Comparison of ENCODE assay signal across 9 cellular contexts in the genomic region with DNA sequence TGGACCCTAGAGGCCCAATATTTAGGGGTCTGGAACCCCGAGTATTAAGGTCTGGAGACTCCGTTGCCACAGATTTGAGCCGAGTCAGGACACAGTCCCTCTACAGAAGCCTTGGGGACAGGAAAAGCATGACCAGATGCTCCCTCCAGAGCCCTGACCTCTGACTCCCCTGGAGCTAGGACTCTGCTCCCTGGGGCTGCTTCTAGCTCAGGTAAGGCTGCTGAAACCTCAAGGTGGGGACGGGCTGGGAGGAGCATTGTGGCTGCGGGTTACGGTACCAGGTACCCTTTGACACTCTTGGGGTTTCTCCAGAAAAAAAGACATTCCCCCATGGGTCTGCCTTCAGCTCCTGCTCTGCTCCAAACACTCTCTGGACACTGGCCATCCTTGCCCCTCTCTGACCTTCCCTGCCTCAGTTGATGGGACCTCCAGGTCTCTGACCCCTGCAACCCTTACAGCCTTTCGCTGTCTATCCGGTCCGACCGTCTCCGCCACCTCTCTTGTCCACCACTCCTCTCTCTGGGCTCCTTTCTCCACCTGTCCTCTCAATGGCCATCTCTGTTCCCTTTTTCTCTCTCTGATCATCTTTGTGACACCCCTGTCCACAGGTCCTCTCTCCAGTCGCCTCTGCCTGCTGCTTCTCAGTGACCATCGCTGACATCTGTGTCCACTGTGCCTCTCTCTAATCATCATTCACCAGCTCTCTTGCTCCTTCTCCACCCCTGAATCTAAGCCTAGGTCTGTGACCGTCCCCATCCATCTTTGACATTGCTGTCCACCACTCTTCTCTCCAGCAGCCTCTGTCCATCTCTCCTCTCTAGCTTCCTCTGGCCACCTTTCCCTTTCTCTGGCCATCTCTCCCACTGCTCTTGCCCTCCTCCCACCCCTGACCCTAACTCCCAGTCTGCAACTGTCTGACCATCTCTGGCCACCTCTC. TPM values are rescaled to one million over a fixed set of nuclear protein-coding genes. Genes with fewer than 3 reads are reported as not detected.
DNase-seq lines count a peak whose midpoint lies in the region; ATAC-seq, FAIRE-seq and TF ChIP-seq lines count a peak whose summit lies in the region.
"Had no signal": no experiment of that assay in that cellular context is flagged by ENCODE, and none has a peak within 500 bp of the region (broad histone marks: within the 10 kb centered on the region; RNA-seq: fewer than 3 reads in every experiment).

No MANE protein-coding gene starts in this region.

- BruUV-seq in OCI-LY7 (replicated peaks; lab: Mats Ljungman, UMichigan) (no TSS peak), endothelial cell of umbilical vein (replicated peaks; lab: Mats Ljungman, UMichigan) (no TSS peak)

- dilution Hi-C loops in endothelial cell of umbilical vein (cut with MboI; ENCODE audit: extremely low pct_ligation_motif_present, low sequenced_read_pairs): no loop called here

- H3K27me3 ChIP-seq in CD8-positive, alpha-beta T cell (ENCODE audit: insufficient read depth, low read length): no peaks in the 10 kb centered on the region
- no peaks in the 10 kb centered on the region for H3K27me3 ChIP-seq in endothelial cell of umbilical vein (ENCODE audit: control insufficient read depth in 2 of 2, insufficient read depth in 2 of 2, low read length in 2 of 2)
- no peaks in the 10 kb centered on the region for H3K27me3 ChIP-seq in ovary

- DNase-seq in CD8-positive, alpha-beta T cell: peak in 1 of 7 experiments; percentile 38
- DNase-seq in OCI-LY7 (ENCODE audit: low spot score): no peak
- DNase-seq in endothelial cell of umbilical vein (ENCODE audit: low read depth, low spot score): no peak
- DNase-seq in ovary: no peak
- DNase-seq in NCI-H526 treated with DMSO at 0.1 percent for 48 hours (lab: John Stamatoyannopoulos, UW): no peak
- no peak for DNase-seq in RCC 7860 (ENCODE audit: low spot score)
- no peak for DNase-seq in NOMO-1 treated with DMSO at 0.1 percent for 48 hours (lab: John Stamatoyannopoulos, UW; ENCODE audit: unreplicated experiment)

- no peaks in the 10 kb centered on the region for H3K9me1 ChIP-seq in endothelial cell of umbilical vein (replicated peaks; ENCODE audit: control insufficient read depth, extremely low read depth, insufficient read depth, low read length)

- H3K36me3 Mint-ChIP-seq in CD8-positive, alpha-beta T cell: peaks cover 42% of the 10 kb centered on the region

- intact Hi-C loops in CD8-positive, alpha-beta T cell (cut with DNase I, micrococcal nuclease): loop anchor here in 1 of 2 experiments (10.0 kb wide), 1 partner anchor 177 kb away; the partner anchor contains the start of genes OVOL3, POLR2I and TBCB
- intact Hi-C loops in OCI-LY7 (cut with micrococcal nuclease; ENCODE audit: unreplicated experiment): no loop called here
- intact Hi-C loops in endothelial cell of umbilical vein (cut with micrococcal nuclease): no loop called here
- intact Hi-C loops in ovary (cut with DNase I): loop anchor here in 2 of 4 donors (10.0 kb wide), 1 partner anchor 243 kb away; no protein-coding TSS in a partner anchor

- H3K79me2 ChIP-seq in OCI-LY7 (ENCODE audit: insufficient read depth, low read depth, low read length) (no peaks in the 10 kb centered on the region), endothelial cell of umbilical vein (ENCODE audit: control insufficient read depth, insufficient read depth, low read length) (no peaks in the 10 kb centered on the region)

- H3K36me3 ChIP-seq in CD8-positive, alpha-beta T cell (ENCODE audit: insufficient read depth, low read length): peaks cover 4% of the 10 kb centered on the region
- no peaks in the 10 kb centered on the region for H3K36me3 ChIP-seq in OCI-LY7 (ENCODE audit: insufficient read depth, low read length)
- no peaks in the 10 kb centered on the region for H3K36me3 ChIP-seq in endothelial cell of umbilical vein (ENCODE audit: control insufficient read depth in 2 of 2, extremely low read depth in 1 of 2, insufficient read depth in 2 of 2, low read length in 2 of 2)
- H3K36me3 ChIP-seq in ovary: no peaks in the 10 kb centered on the region

- peak overlapping the region; percentile 53 for H3K4me3 ChIP-seq in CD8-positive, alpha-beta T cell (ENCODE audit: low read depth, low read length)
- peak overlapping the region; percentile 80 for H3K4me3 ChIP-seq in OCI-LY7 (ENCODE audit: low read depth, low read length, poor library complexity, severe bottlenecking)
- peak overlapping the region in 1 of 3 experiments; percentile 56 for H3K4me3 ChIP-seq in endothelial cell of umbilical vein (replicated peaks in 1 of 3; ENCODE audit: insufficient read depth in 1 of 3, low read depth in 1 of 3, low read length in 3 of 3)
- H3K4me3 ChIP-seq in ovary: peak overlapping the region; percentile 60

- no peak overlapping the region for H3K9ac ChIP-seq in endothelial cell of umbilical vein (replicated peaks; ENCODE audit: extremely low read depth, insufficient read depth, low read length)

- peak overlapping the region; percentile 8 for H3K27ac ChIP-seq in CD8-positive, alpha-beta T cell (ENCODE audit: low read depth, low read length)
- H3K27ac ChIP-seq in OCI-LY7 (ENCODE audit: low read depth, low read length, poor library complexity, severe bottlenecking) (no peak overlapping the region), endothelial cell of umbilical vein (ENCODE audit: insufficient read depth, low read depth, low read length) (no peak overlapping the region), ovary (no peak overlapping the region)

- 39 to 51% (median 40%) methylated on average over 14 of the region's 14 CpGs for WGBS in ovary, 3 donors

- CTCF ChIA-PET in CD8-positive, alpha-beta T cell (lab: Charles Lee): interaction anchor here (1.6 to 4.4 kb wide), 2 partner anchors 21 to 55 kb away, joined by 4 to 23 read pairs; no protein-coding TSS in a partner anchor
- CTCF ChIA-PET in OCI-LY7 (lab: Charles Lee; ENCODE audit: unreplicated experiment) (no interaction called here), endothelial cell of umbilical vein (lab: Charles Lee) (interaction anchor here (0.7 to 1.9 kb wide), 2 partner anchors 32 to 55 kb away, joined by 3 to 4 read pairs; no protein-coding TSS in a partner anchor)

- no peaks in the 10 kb centered on the region for H3K9me2 ChIP-seq in OCI-LY7 (ENCODE audit: insufficient read depth, low read length)

- H3K9me3 Mint-ChIP-seq in CD8-positive, alpha-beta T cell: no peaks in the 10 kb centered on the region

- H3K4me1 Mint-ChIP-seq in CD8-positive, alpha-beta T cell (ENCODE audit: low read depth): peaks cover 38% of the 10 kb centered on the region

- H3K4me2 ChIP-seq in OCI-LY7 (ENCODE audit: low read length): peak overlapping the region; percentile 82
- peak overlapping the region; percentile 90 for H3K4me2 ChIP-seq in endothelial cell of umbilical vein (ENCODE audit: insufficient read depth, low read length)

- peak overlapping the region; percentile 86 for H3K4me3 Mint-ChIP-seq in CD8-positive, alpha-beta T cell

- no peak for TF ChIP-seq CTCF in CD8-positive, alpha-beta T cell (IDR thresholded peaks at IDR 0.05)
- TF ChIP-seq CTCF in OCI-LY7 (conservative IDR thresholded peaks at IDR 0.05; ENCODE audit: low read length): no peak
- no peak for TF ChIP-seq CTCF in endothelial cell of umbilical vein (IDR thresholded peaks at IDR 0.05; ENCODE audit: extremely low read depth in 1 of 2, insufficient read depth in 1 of 2, low read depth in 1 of 2, low read length in 2 of 2)
- no peak for TF ChIP-seq CTCF in ovary (IDR thresholded peaks at IDR 0.05)

- no peaks in the 10 kb centered on the region for H3K9me3 ChIP-seq in CD8-positive, alpha-beta T cell (ENCODE audit: low read length)
- no peaks in the 10 kb centered on the region for H3K9me3 ChIP-seq in OCI-LY7 (ENCODE audit: low read length)
- H3K9me3 ChIP-seq in endothelial cell of umbilical vein (replicated peaks; ENCODE audit: control insufficient read depth, insufficient read depth, low read length): no peaks in the 10 kb centered on the region
- no peaks in the 10 kb centered on the region for H3K9me3 ChIP-seq in ovary

- H3K27me3 Mint-ChIP-seq in CD8-positive, alpha-beta T cell (ENCODE audit: low read depth): no peaks in the 10 kb centered on the region

- TF ChIP-seq EP300 in ovary (IDR thresholded peaks at IDR 0.05): no peak

- ATAC-seq in CD8-positive, alpha-beta T cell: peak; percentile 50
- no peak for ATAC-seq in HG02642 (IDR thresholded peaks at IDR 0.05; ENCODE audit: poor library complexity, unreplicated experiment)

- H4K20me1 ChIP-seq in OCI-LY7 (ENCODE audit: insufficient read depth, low read length) (no peaks in the 10 kb centered on the region), endothelial cell of umbilical vein (replicated peaks; ENCODE audit: control insufficient read depth, extremely low read depth, insufficient read depth, low read length) (no peaks in the 10 kb centered on the region)

- FAIRE-seq in endothelial cell of umbilical vein (lab: Jason Lieb, UNC): peak; percentile 4
- no peak for FAIRE-seq in RCC 7860 (lab: Jason Lieb, UNC)

- peak overlapping the region; percentile 73 for H3K27ac Mint-ChIP-seq in CD8-positive, alpha-beta T cell

- H3K4me1 ChIP-seq in CD8-positive, alpha-beta T cell (ENCODE audit: insufficient read depth, low read length): peaks cover 33% of the 10 kb centered on the region
- H3K4me1 ChIP-seq in OCI-LY7 (ENCODE audit: insufficient read depth, low read length, poor library complexity, severe bottlenecking) (no peaks in the 10 kb centered on the region), endothelial cell of umbilical vein (ENCODE audit: control insufficient read depth, extremely low read depth, insufficient read depth, low read length) (peaks cover 22% of the 10 kb centered on the region), ovary (ENCODE audit: insufficient read depth) (peaks cover 13% of the 10 kb centered on the region)

- TF ChIP-seq POLR2A in endothelial cell of umbilical vein (IDR thresholded peaks at IDR 0.05; ENCODE audit: low read depth, low read length) (no peak), ovary (IDR thresholded peaks at IDR 0.05) (no peak)

- H2AFZ ChIP-seq in OCI-LY7 (ENCODE audit: low read length) (no peak overlapping the region), endothelial cell of umbilical vein (ENCODE audit: low read depth, low read length) (no peak overlapping the region)

- POLR2A ChIA-PET in CD8-positive, alpha-beta T cell (lab: Charles Lee): interaction anchor here (0.8 kb wide), 1 partner anchor 34 kb away, joined by 3 read pairs; no protein-coding TSS in a partner anchor
- POLR2A ChIA-PET in OCI-LY7 (lab: Charles Lee): no interaction called here
- POLR2A ChIA-PET in endothelial cell of umbilical vein (lab: Charles Lee): no interaction called here

RNA-seq across cellular contexts. Expression of gene LRFN3, which starts 1.4 kb away (rescaled TPM):
- total RNA-seq in CD8-positive, alpha-beta T cell: 1 to 10 TPM; 2.2 to 3.3 TPM
- 2.8 and 3.1 TPM in 2 replicates for total RNA-seq in OCI-LY7 (2014; rRNA removed; shearing (Covaris generic))
- total RNA-seq in OCI-LY7 (2022) (3.4 and 6.0 TPM in 2 replicates), endothelial cell of umbilical vein (15.9 and 17.3 TPM in 2 replicates), ovary (10 to 100 TPM; 10.6 to 31.2 (median 21.9) TPM)
- polyA plus RNA-seq in endothelial cell of umbilical vein (4.1 and 5.8 TPM in 2 replicates), ovary (10 to 100 TPM in 1 of 2 donors, 1 to 10 TPM in 1; 6.4 to 13.4 TPM)
- polyA plus RNA-seq in endothelial cell of umbilical vein (2011; cell fraction: cytosol; rRNA removed): 3.7 and 5.5 TPM in 2 replicates
- polyA plus RNA-seq in endothelial cell of umbilical vein (2011; cell fraction: nucleus; rRNA removed): 1.9 and 2.2 TPM in 2 replicates
- 10.0 and 16.3 TPM in 2 replicates for polyA plus RNA-seq in endothelial cell of umbilical vein (2012)
- polyA minus RNA-seq in endothelial cell of umbilical vein: 2.5 and 3.5 TPM in 2 replicates
- polyA minus RNA-seq in endothelial cell of umbilical vein (2011; cell fraction: cytosol; rRNA and poly(A)+ RNA removed): 2.8 TPM
- 1.0 and 2.2 TPM in 2 replicates for polyA minus RNA-seq in endothelial cell of umbilical vein (2011; cell fraction: nucleus; rRNA and poly(A)+ RNA removed)

RNA-seq across cellular contexts. Expression of gene TYROBP, which starts 29.5 kb away (rescaled TPM):
- total RNA-seq in CD8-positive, alpha-beta T cell: 1 to 10 TPM; 5.2 to 6.2 TPM
- not detected in 2 replicates for total RNA-seq in OCI-LY7 (2014; rRNA removed; shearing (Covaris generic))
- total RNA-seq in OCI-LY7 (2022) (not detected in 2 replicates), endothelial cell of umbilical vein (not detected in 2 replicates), ovary (10 to 100 TPM in 6 of 7 donors, 1 to 10 TPM in 1; 9.2 to 41.5 (median 31.4) TPM)
- polyA plus RNA-seq in endothelial cell of umbilical vein (not detected in 2 replicates), ovary (100 to 1,000 TPM in 1 of 2 donors, 10 to 100 TPM in 1; 55.1 to 135 TPM)
- not detected in 2 replicates for polyA plus RNA-seq in endothelial cell of umbilical vein (2011; cell fraction: cytosol; rRNA removed)
- not detected in 2 replicates for polyA plus RNA-seq in endothelial cell of umbilical vein (2011; cell fraction: nucleus; rRNA removed)
- polyA plus RNA-seq in endothelial cell of umbilical vein (2012): not detected in 2 replicates
- polyA minus RNA-seq in endothelial cell of umbilical vein: not detected in 2 replicates
- polyA minus RNA-seq in endothelial cell of umbilical vein (2011; cell fraction: cytosol; rRNA and poly(A)+ RNA removed): not detected
- not detected in 2 replicates for polyA minus RNA-seq in endothelial cell of umbilical vein (2011; cell fraction: nucleus; rRNA and poly(A)+ RNA removed)
- total RNA-seq: lung microvascular endothelial cell had no signal

RNA-seq across cellular contexts. Expression of gene HCST, which starts 35.3 kb away (rescaled TPM):
- 100 to 1,000 TPM; 101 to 114 TPM for total RNA-seq in CD8-positive, alpha-beta T cell
- 8.1 and 15.0 TPM in 2 replicates for total RNA-seq in OCI-LY7 (2014; rRNA removed; shearing (Covaris generic))
- total RNA-seq in OCI-LY7 (2022): 25.2 and 36.0 TPM in 2 replicates
- not detected in 2 replicates for total RNA-seq in endothelial cell of umbilical vein
- polyA plus RNA-seq in endothelial cell of umbilical vein: not detected in 2 replicates
- polyA plus RNA-seq in endothelial cell of umbilical vein (2011; cell fraction: cytosol; rRNA removed): not detected in 2 replicates
- not detected in 2 replicates for polyA plus RNA-seq in endothelial cell of umbilical vein (2011; cell fraction: nucleus; rRNA removed)
- polyA plus RNA-seq in endothelial cell of umbilical vein (2012): not detected in 2 replicates
- polyA minus RNA-seq in endothelial cell of umbilical vein: not detected in 2 replicates
- polyA minus RNA-seq in endothelial cell of umbilical vein (2011; cell fraction: cytosol; rRNA and poly(A)+ RNA removed): 1.7 TPM
- polyA minus RNA-seq in endothelial cell of umbilical vein (2011; cell fraction: nucleus; rRNA and poly(A)+ RNA removed): not detected in 2 replicates
- 1 to 10 TPM in 6 of 7 donors, under 1 TPM in 1; 0.92 to 6.3 (median 5.5) TPM for total RNA-seq in ovary
- 1 to 10 TPM; 8.5 to 9.2 TPM for polyA plus RNA-seq in ovary

RNA-seq across cellular contexts. Expression of gene NFKBID, which starts 37.3 kb away (rescaled TPM):
- 10 to 100 TPM; 39.4 to 40.2 TPM for total RNA-seq in CD8-positive, alpha-beta T cell
- total RNA-seq in OCI-LY7 (2014; rRNA removed; shearing (Covaris generic)): 48.6 and 57.4 TPM in 2 replicates
- total RNA-seq in OCI-LY7 (2022) (40.5 and 42.6 TPM in 2 replicates), endothelial cell of umbilical vein (7.6 and 8.7 TPM in 2 replicates), ovary (10 to 100 TPM; 10.4 to 23.7 (median 14.6) TPM)
- polyA plus RNA-seq in endothelial cell of umbilical vein (5.5 and 6.7 TPM in 2 replicates), ovary (1 to 10 TPM; 4.8 to 5.0 TPM)
- polyA plus RNA-seq in endothelial cell of umbilical vein (2011; cell fraction: cytosol; rRNA removed): 1.0 and 1.8 TPM in 2 replicates
- 14.9 and 18.6 TPM in 2 replicates for polyA plus RNA-seq in endothelial cell of umbilical vein (2011; cell fraction: nucleus; rRNA removed)
- 2.1 and 3.1 TPM in 2 replicates for polyA plus RNA-seq in endothelial cell of umbilical vein (2012)
- polyA minus RNA-seq in endothelial cell of umbilical vein: 5.7 and 7.1 TPM in 2 replicates
- 6.7 TPM for polyA minus RNA-seq in endothelial cell of umbilical vein (2011; cell fraction: cytosol; rRNA and poly(A)+ RNA removed)
- 4.8 and 5.4 TPM in 2 replicates for polyA minus RNA-seq in endothelial cell of umbilical vein (2011; cell fraction: nucleus; rRNA and poly(A)+ RNA removed)

RNA-seq across cellular contexts. Expression of gene SDHAF1, which starts 57.4 kb away (rescaled TPM):
- 1 to 10 TPM; 7.3 TPM for total RNA-seq in CD8-positive, alpha-beta T cell
- 52.6 and 60.9 TPM in 2 replicates for total RNA-seq in OCI-LY7 (2014; rRNA removed; shearing (Covaris generic))
- total RNA-seq in OCI-LY7 (2022): 24.2 and 26.1 TPM in 2 replicates
- 8.4 and 10.3 TPM in 2 replicates for total RNA-seq in endothelial cell of umbilical vein
- 16.2 and 16.5 TPM in 2 replicates for polyA plus RNA-seq in endothelial cell of umbilical vein
- polyA plus RNA-seq in endothelial cell of umbilical vein (2011; cell fraction: cytosol; rRNA removed): 8.4 and 10.6 TPM in 2 replicates
- polyA plus RNA-seq in endothelial cell of umbilical vein (2011; cell fraction: nucleus; rRNA removed): 3.8 and 4.7 TPM in 2 replicates
- 5.4 and 7.3 TPM in 2 replicates for polyA plus RNA-seq in endothelial cell of umbilical vein (2012)
- polyA minus RNA-seq in endothelial cell of umbilical vein: 2.6 and 3.8 TPM in 2 replicates
- 6.9 TPM for polyA minus RNA-seq in endothelial cell of umbilical vein (2011; cell fraction: cytosol; rRNA and poly(A)+ RNA removed)
- 0.82 and 1.1 TPM in 2 replicates for polyA minus RNA-seq in endothelial cell of umbilical vein (2011; cell fraction: nucleus; rRNA and poly(A)+ RNA removed)
- 10 to 100 TPM; 17.0 to 78.6 (median 20.2) TPM for total RNA-seq in ovary
- polyA plus RNA-seq in ovary: 10 to 100 TPM; 11.2 to 21.6 TPM
